Comparison of ENCODE assay signal across 24 cellular contexts in the genomic region with DNA sequence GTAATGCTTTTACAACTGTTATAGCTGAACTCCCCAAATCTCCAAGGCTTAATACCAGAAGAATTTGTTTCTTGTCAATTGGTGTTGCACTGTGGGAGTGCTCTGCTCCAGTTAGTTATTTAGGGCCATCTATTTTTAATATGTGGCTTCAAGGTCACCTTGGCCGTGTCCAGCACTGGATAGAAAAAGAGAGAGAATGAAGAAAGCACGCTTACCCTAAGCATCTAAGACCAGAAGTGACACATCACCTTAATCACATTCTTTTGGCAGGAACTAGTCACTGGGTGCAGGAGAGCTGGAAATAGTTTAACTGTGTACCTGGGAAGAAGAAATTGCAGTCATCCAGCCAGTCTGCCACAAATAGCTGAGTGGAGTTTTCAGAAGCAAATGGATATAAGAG.
"Had no signal": no experiment of that assay in that cellular context is flagged by ENCODE, and none has a peak within 500 bp of the region (broad histone marks: within the 10 kb centered on the region; RNA-seq: fewer than 3 reads in every experiment).

No MANE protein-coding gene starts in this region.

- H3K4me3 ChIP-seq: ascending aorta, esophagus squamous epithelium, lower lobe of right lung, spleen, suprapubic skin had no signal

- H3K9me3 ChIP-seq: ascending aorta, esophagus squamous epithelium, lower lobe of right lung, suprapubic skin had no signal

- H3K27ac ChIP-seq: ascending aorta, epithelial cell of prostate, esophagus squamous epithelium, lower lobe of right lung, spleen, suprapubic skin had no signal

- H3K4me1 ChIP-seq: ascending aorta, esophagus squamous epithelium, lower lobe of right lung, spleen, suprapubic skin had no signal

- H3K27me3 ChIP-seq: ascending aorta, esophagus squamous epithelium, spleen, suprapubic skin had no signal

- H3K36me3 ChIP-seq: ascending aorta, esophagus squamous epithelium, lower lobe of right lung, spleen, suprapubic skin had no signal

- ATAC-seq: lower lobe of right lung, SK-N-SH treated with all-trans-retinoic acid at 6 μM for 48 hours had no signal

- DNase-seq: activated CD4-positive, alpha-beta memory T cell treated with anti-CD3 and anti-CD28 coated beads, Interleukin-2, amount 10 ng/mL, durations not matched to agents 7 days and 5 days; activated CD4-positive, alpha-beta T cell treated with anti-CD3 and anti-CD28 coated beads, Interleukin-2, amount 10 ng/mL, durations not matched to agents 7 days and 5 days; activated CD4-positive, CD25-positive, alpha-beta regulatory T cell treated with anti-CD3 and anti-CD28 coated beads, Interleukin-2, amount 50 U/mL, for 72 hours; activated CD8-positive, alpha-beta memory T cell treated with anti-CD3 and anti-CD28 coated beads, Interleukin-2, amount 50 U/mL, for 48 hours; activated gamma-delta T cell; activated naive CD4-positive, alpha-beta T cell treated with anti-CD3 and anti-CD28 coated beads, Interleukin-2, amount 10 ng/mL, durations not matched to agents 7 days and 5 days; activated naive CD8-positive, alpha-beta T cell treated with anti-CD3 and anti-CD28 coated beads, Interleukin-2, amount 10 ng/mL, durations not matched to agents 7 days and 5 days; activated T-cell treated with anti-CD3 and anti-CD28 coated beads, Interleukin-2, amount 50 U/mL, for 24 hours; central memory CD4-positive, alpha-beta T cell; dermis blood vessel endothelial cell; effector CD4-positive, alpha-beta T cell; esophagus squamous epithelium; glutamatergic neuron; hypothalamus; kidney glomerular epithelial cell; lower lobe of right lung; mesendoderm; spleen; stimulated activated naive CD4-positive, alpha-beta T cell; T-helper 2 cell had no signal
